Comparison of ENCODE assay signal across 18 cellular contexts in the genomic region with DNA sequence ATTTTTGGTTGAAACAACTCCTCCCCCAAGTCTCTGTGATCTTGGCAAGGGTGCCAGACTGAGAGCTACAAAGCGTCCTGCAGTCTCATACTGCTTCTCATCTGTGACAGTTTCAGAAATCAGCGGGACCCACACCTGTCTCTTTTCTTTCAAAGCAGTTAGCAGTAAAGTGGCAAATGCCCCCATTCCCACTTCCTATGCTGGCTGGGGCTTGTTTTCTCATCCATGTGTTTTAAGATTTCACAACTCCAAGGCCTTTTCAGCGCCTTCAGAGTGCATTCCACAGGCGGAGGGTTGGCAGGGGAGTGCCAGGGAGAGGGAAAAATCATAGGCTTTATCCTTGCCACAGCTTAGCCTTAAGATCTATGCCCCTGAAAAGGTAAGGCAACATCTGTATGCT.
DNase-seq lines count a peak whose midpoint lies in the region; ATAC-seq, FAIRE-seq and TF ChIP-seq lines count a peak whose summit lies in the region.
"Had no signal": no experiment of that assay in that cellular context is flagged by ENCODE, and none has a peak within 500 bp of the region (broad histone marks: within the 10 kb centered on the region; RNA-seq: fewer than 3 reads in every experiment).

No MANE protein-coding gene starts in this region.

- H3K27me3 ChIP-seq in left lung = peaks cover 4 to 42% of the 10 kb centered on the region in 2 donors
- peaks cover 0 to 8% (median 0%) of the 10 kb centered on the region in 4 donors for H3K27me3 ChIP-seq in esophagus squamous epithelium
- H3K27me3 ChIP-seq: SJCRH30 had no signal

- ATAC-seq in left lung (peak; percentile 12), GM18505 (IDR thresholded peaks at IDR 0.05; ENCODE audit: unreplicated experiment) (no peak)
- ATAC-seq: GM12878, GM23338 had no signal

- 14 to 23% methylated on average over 4 of the region's 4 CpGs for WGBS in esophagus squamous epithelium, 2 donors

- CTCF ChIA-PET in RWPE1 (lab: Yijun Ruan, JAX) = no interaction called here

- H3K4me3 ChIP-seq in left lung = no peak overlapping the region
- H3K4me3 ChIP-seq in esophagus squamous epithelium = no peak overlapping the region
- H3K4me3 ChIP-seq: GM12878, GM23338, MG63, SJCRH30 had no signal

- H3K36me3 ChIP-seq in left lung (no peaks in the 10 kb centered on the region), esophagus squamous epithelium (no peaks in the 10 kb centered on the region)
- H3K36me3 ChIP-seq: MG63, SJCRH30 had no signal

- intact Hi-C loops in left lung (cut with DNase I) = no loop called here
- intact Hi-C loops in esophagus squamous epithelium (cut with DNase I) = no loop called here

- no peak for FAIRE-seq in urothelium cell line (lab: Jason Lieb, UNC)
- FAIRE-seq: GM12878 had no signal

- H3K27ac ChIP-seq in RWPE1 (peak overlapping the region; percentile 50), left lung (no peak overlapping the region), esophagus squamous epithelium (no peak overlapping the region)
- H3K27ac ChIP-seq: HL-60, KMS-11, SJCRH30 had no signal

- no peak for TF ChIP-seq CTCF in RWPE1 (conservative IDR thresholded peaks at IDR 0.05; ENCODE audit: low read depth)
- TF ChIP-seq CTCF in left lung (IDR thresholded peaks at IDR 0.05) = no peak
- no peak for TF ChIP-seq CTCF in esophagus squamous epithelium (IDR thresholded peaks at IDR 0.05)

- POLR2A ChIA-PET in RWPE1 (lab: Yijun Ruan, JAX; ENCODE audit: low non-redundant PET) = no interaction called here

- TF ChIP-seq POLR2A in GM18505 (IDR thresholded peaks at IDR 0.05; ENCODE audit: borderline replicate concordance, extremely low read depth, insufficient read depth, insufficient read length) = no peak
- TF ChIP-seq POLR2A in esophagus squamous epithelium (IDR thresholded peaks at IDR 0.05) = no peak

- H3K9me3 ChIP-seq in left lung = no peaks in the 10 kb centered on the region
- no peaks in the 10 kb centered on the region for H3K9me3 ChIP-seq in esophagus squamous epithelium
- H3K9me3 ChIP-seq: MG63, SJCRH30 had no signal

- DNase-seq in GM03348 (ENCODE audit: low spot score) (peak; percentile 76), RWPE1 (ENCODE audit: low spot score) (no peak), left lung (no peak), urothelium cell line (ENCODE audit: low spot score) (peak; percentile 3), NCI-H2081 treated with DMSO at 0.1 percent for 48 hours (lab: John Stamatoyannopoulos, UW) (no peak), esophagus squamous epithelium (lab: John Stamatoyannopoulos, UW) (no peak)
- DNase-seq: DMS 273 treated with DMSO at 0.1 percent for 48 hours, MG63, NCI-H1105 treated with DMSO at 0.1 percent for 48 hours, NCI-H1930, NCI-H2171 treated with DMSO at 0.1 percent for 48 hours, NCI-H510A treated with DMSO at 0.1 percent for 48 hours had no signal

- H3K4me1 ChIP-seq in left lung = no peaks in the 10 kb centered on the region
- H3K4me1 ChIP-seq in esophagus squamous epithelium = no peaks in the 10 kb centered on the region
- H3K4me1 ChIP-seq: SJCRH30 had no signal

Comparison
In these comparisons a context has a peak if more than half of its experiments do, and no peak if none do; other contexts are left out.
1. DNase-seq: peak in GM03348 (single experiment) and urothelium cell line (single experiment); none in RWPE1 (single experiment), left lung (0 of 2), NCI-H2081 treated with DMSO at 0.1 percent for 48 hours (single experiment) and esophagus squamous epithelium (single experiment).